In the genomic region with DNA sequence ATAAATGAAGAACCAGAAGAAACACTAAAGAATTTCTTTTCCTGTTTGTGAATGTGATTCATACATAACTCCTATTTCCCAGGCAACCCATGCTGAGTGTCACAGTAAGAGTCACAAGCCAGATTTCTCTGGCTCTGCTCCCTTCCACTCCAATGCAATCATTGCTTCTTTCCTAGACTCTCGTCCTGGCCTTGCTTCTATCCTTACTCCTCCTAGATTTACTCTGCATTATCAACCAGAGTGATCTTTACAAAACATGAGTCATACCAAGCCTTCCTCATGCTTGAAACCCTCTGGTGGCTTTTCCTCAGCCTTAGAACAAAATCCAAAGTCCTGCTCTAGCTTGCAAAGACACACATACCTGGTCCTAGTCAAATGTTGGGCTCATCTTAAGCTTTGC, we compare ENCODE assay signal across 11 cellular contexts. TPM values are rescaled to one million over a fixed set of nuclear protein-coding genes. Genes with fewer than 3 reads are reported as not detected.
DNase-seq lines count a peak whose midpoint lies in the region; ATAC-seq, FAIRE-seq and TF ChIP-seq lines count a peak whose summit lies in the region.
"Had no signal": no experiment of that assay in that cellular context is flagged by ENCODE, and none has a peak within 500 bp of the region (broad histone marks: within the 10 kb centered on the region; RNA-seq: fewer than 3 reads in every experiment).

No MANE protein-coding gene starts in this region.

- no peaks in the 10 kb centered on the region for H3K36me3 Mint-ChIP-seq in astrocyte (ENCODE audit: low read depth, unreplicated experiment)

- no peaks in the 10 kb centered on the region for H3K79me2 ChIP-seq in astrocyte (ENCODE audit: insufficient read depth, low read length)

- H3K9ac ChIP-seq in astrocyte (ENCODE audit: low read length): peak overlapping the region; percentile 52

- peak overlapping the region; percentile 62 for H3K27ac ChIP-seq in astrocyte (ENCODE audit: low read depth, low read length)
- H3K27ac ChIP-seq in upper lobe of right lung: no peak overlapping the region
- no peak overlapping the region for H3K27ac ChIP-seq in substantia nigra (ENCODE audit: low read depth, low read length, poor library complexity, severe bottlenecking)
- H3K27ac ChIP-seq: WERI-Rb-1 had no signal

- H3K36me3 ChIP-seq in astrocyte (ENCODE audit: insufficient read depth, low read length): no peaks in the 10 kb centered on the region
- H3K36me3 ChIP-seq in upper lobe of right lung: no peaks in the 10 kb centered on the region
- H3K36me3 ChIP-seq: WERI-Rb-1 had no signal

- no peak overlapping the region for H2AFZ ChIP-seq in astrocyte (ENCODE audit: low read depth, low read length)

- H3K27me3 ChIP-seq in astrocyte (ENCODE audit: insufficient read depth, low read length): no peaks in the 10 kb centered on the region
- no peaks in the 10 kb centered on the region for H3K27me3 ChIP-seq in upper lobe of right lung

- peak; percentile 84 for DNase-seq in AG10803 (ENCODE audit: low read depth)
- peak; percentile 49 for DNase-seq in HPDE6-E6E7 (ENCODE audit: extremely low spot score)
- peak; percentile 86 for DNase-seq in astrocyte (ENCODE audit: low read depth)
- DNase-seq in lung microvascular endothelial cell (ENCODE audit: low read depth in 2 of 2): peak; percentile 64 to 84
- no peak for DNase-seq in upper lobe of right lung
- DNase-seq in NCI-H524 (lab: John Stamatoyannopoulos, UW): no peak
- DNase-seq in substantia nigra (lab: John Stamatoyannopoulos, UW): no peak
- DNase-seq: NCI-H1436 treated with DMSO at 0.1 percent for 48 hours, occipital lobe, WERI-Rb-1 had no signal

- no peak overlapping the region for H3K4me3 Mint-ChIP-seq in astrocyte (ENCODE audit: unreplicated experiment)

- intact Hi-C loops in upper lobe of right lung (cut with DNase I): no loop called here

- H3K27me3 Mint-ChIP-seq in astrocyte (ENCODE audit: low read depth, unreplicated experiment): no peaks in the 10 kb centered on the region

- H3K4me3 ChIP-seq in AG10803 (ENCODE audit: low read length) (no peak overlapping the region), astrocyte (ENCODE audit: insufficient read depth, low read depth, low read length) (no peak overlapping the region), upper lobe of right lung (no peak overlapping the region)

- H3K9me3 Mint-ChIP-seq in astrocyte (ENCODE audit: unreplicated experiment): peaks cover 3% of the 10 kb centered on the region

- peaks cover 32% of the 10 kb centered on the region for H3K4me1 ChIP-seq in astrocyte (ENCODE audit: insufficient read depth, low read length)
- H3K4me1 ChIP-seq in upper lobe of right lung: peaks cover 4% of the 10 kb centered on the region

- H3K4me2 ChIP-seq in astrocyte (ENCODE audit: low read length): peak overlapping the region; percentile 64

- H3K4me1 Mint-ChIP-seq in astrocyte (ENCODE audit: low read depth, unreplicated experiment): peaks cover 25% of the 10 kb centered on the region

- FAIRE-seq in astrocyte (lab: Jason Lieb, UNC): peak; percentile 75

- peak overlapping the region; percentile 62 for H3K27ac Mint-ChIP-seq in astrocyte (ENCODE audit: unreplicated experiment)

- no peaks in the 10 kb centered on the region for H4K20me1 ChIP-seq in astrocyte (ENCODE audit: insufficient read depth, low read length)

- no peak for TF ChIP-seq CTCF in AG10803 (conservative IDR thresholded peaks at IDR 0.05; ENCODE audit: low read length)
- no peak for TF ChIP-seq CTCF in astrocyte (IDR thresholded peaks at IDR 0.05; ENCODE audit: insufficient read depth, low read depth, low read length)
- TF ChIP-seq CTCF in upper lobe of right lung (IDR thresholded peaks at IDR 0.05): no peak

- ATAC-seq in GM21447 (IDR thresholded peaks at IDR 0.05; ENCODE audit: unreplicated experiment) (no peak), upper lobe of right lung (no peak)

- H3K9me3 ChIP-seq in astrocyte (ENCODE audit: insufficient read depth, low read depth, low read length) (no peaks in the 10 kb centered on the region), upper lobe of right lung (no peaks in the 10 kb centered on the region)

RNA-seq across cellular contexts. Expression of gene IL22, which starts 13.3 kb away (rescaled TPM):
- total RNA-seq in astrocyte (not detected in 2 replicates), lung microvascular endothelial cell (not detected in 2 replicates), upper lobe of right lung (not detected)
- total RNA-seq: occipital lobe had no signal

RNA-seq across cellular contexts. Expression of gene IL26, which starts 14.5 kb away (rescaled TPM):
- total RNA-seq in astrocyte (not detected in 2 replicates), lung microvascular endothelial cell (not detected in 2 replicates), upper lobe of right lung (not detected)
- total RNA-seq: occipital lobe had no signal

Comparison
In these comparisons a context has a peak if more than half of its experiments do, and no peak if none do; other contexts are left out.
1. DNase-seq: peak in AG10803 (single experiment), HPDE6-E6E7 (single experiment), astrocyte (single experiment) and lung microvascular endothelial cell (2 of 2); none in upper lobe of right lung (single experiment), NCI-H524 (0 of 2) and substantia nigra (0 of 49).